ENCODE assay signal across 1 cellular context in genomic region chr1:55233149-55233777, GRCh38.
TF ChIP-seq lines count a peak whose summit lies in the region.

No MANE protein-coding gene starts in this region.

TF ChIP-seq in K562, 482 proteins besides CTCF, POLR2A, EP300 and RAD21 (continued from another document):
- TF ChIP-seq ZNF79 (CRISPR knock-in tag; IDR thresholded peaks at IDR 0.05; ENCODE audit: low read depth), result 0 out of 2 replicates have a peak, but pooled peaks have one; percentile 39
- no peak for TF ChIP-seq SAFB (IDR thresholded peaks at IDR 0.05; ENCODE audit: borderline replicate concordance, low read depth, low read length)
- TF ChIP-seq SIX5 (IDR thresholded peaks at IDR 0.05; ENCODE audit: borderline replicate concordance in 1 of 2, insufficient read depth in 1 of 2, low read depth in 1 of 2, low read length in 2 of 2), result no peak
